In the genomic region with DNA sequence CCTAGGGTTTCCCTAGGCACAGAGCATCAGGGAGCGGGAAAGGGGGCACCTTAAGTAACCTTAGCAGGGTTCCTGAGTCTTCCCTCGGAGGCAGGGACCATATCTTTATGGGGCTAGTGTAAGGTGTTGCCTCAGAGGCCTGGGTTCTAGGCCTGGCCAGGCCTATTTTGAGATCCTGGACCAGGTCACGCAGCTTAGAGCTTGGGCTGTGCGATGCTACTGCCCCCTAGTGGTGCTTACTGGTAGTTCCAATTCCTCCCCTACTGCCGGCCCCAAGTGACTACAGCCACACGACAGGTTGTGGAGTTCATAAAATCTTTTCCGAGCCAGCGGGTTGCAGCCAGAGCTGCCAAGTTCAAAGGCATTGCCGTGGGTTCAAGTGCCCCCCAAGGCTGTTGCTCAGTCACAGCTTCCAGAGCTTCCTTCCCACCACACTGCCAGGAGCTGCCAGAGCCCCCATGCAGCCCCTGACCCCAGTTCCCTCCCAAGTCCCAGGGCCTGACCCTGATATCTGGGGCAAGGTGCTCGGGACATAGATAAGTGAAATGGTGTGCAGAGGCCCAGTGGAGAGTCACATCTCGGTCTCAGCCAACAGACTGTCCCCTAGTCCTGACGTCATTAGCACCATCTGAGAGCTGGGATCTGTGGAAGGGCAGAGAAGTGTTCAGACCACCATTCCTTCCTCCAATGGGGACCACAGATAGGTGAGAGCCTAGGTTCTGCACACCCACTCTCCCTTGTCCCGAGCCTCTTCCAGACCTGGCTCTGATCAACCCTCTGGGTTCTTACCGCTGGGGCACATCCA, we compare ENCODE assay signal across 9 cellular contexts. TPM values are rescaled to one million over a fixed set of nuclear protein-coding genes. Genes with fewer than 3 reads are reported as not detected.
DNase-seq lines count a peak whose midpoint lies in the region; ATAC-seq and TF ChIP-seq lines count a peak whose summit lies in the region.
"Had no signal": no experiment of that assay in that cellular context is flagged by ENCODE, and none has a peak within 500 bp of the region (broad histone marks: within the 10 kb centered on the region; RNA-seq: fewer than 3 reads in every experiment).

No MANE protein-coding gene starts in this region.

- no peaks in the 10 kb centered on the region for H3K27me3 Mint-ChIP-seq in chondrocyte (ENCODE audit: low read depth)

- DNase-seq in GM04504 (ENCODE audit: low read depth) (peak; percentile 62), NCI-H510A treated with DMSO at 0.1 percent for 48 hours (lab: John Stamatoyannopoulos, UW) (peak; percentile 88), chondrocyte (ENCODE audit: low spot score) (no peak), left lobe of liver (ENCODE audit: low spot score) (peak; percentile 79)
- peak; percentile 73 to 81 for DNase-seq in activated CD4-positive, alpha-beta T cell treated with anti-CD3 and anti-CD28 coated beads for 4 hours
- DNase-seq in stimulated activated CD4-positive, alpha-beta T cell treated with anti-CD3 and anti-CD28 coated beads, Interleukin-4, amount 100 ng/mL, for 4 hours, result peak; percentile 66 to 71

- peak; percentile 48 for ATAC-seq in HG03280 (IDR thresholded peaks at IDR 0.05; ENCODE audit: unreplicated experiment)
- peak; percentile 72 for ATAC-seq in left lobe of liver
- ATAC-seq in HG02571 (IDR thresholded peaks at IDR 0.05; ENCODE audit: unreplicated experiment), result no peak

- peaks cover 13% of the 10 kb centered on the region for H3K36me3 Mint-ChIP-seq in chondrocyte (ENCODE audit: low read depth)

- H3K4me1 Mint-ChIP-seq in chondrocyte (ENCODE audit: low read depth), result peaks cover 7% of the 10 kb centered on the region

- H3K4me3 Mint-ChIP-seq in chondrocyte (ENCODE audit: unreplicated experiment), result no peak overlapping the region

- H3K9me3 Mint-ChIP-seq in chondrocyte (ENCODE audit: low read depth), result no peaks in the 10 kb centered on the region

- no peak overlapping the region for H3K27ac Mint-ChIP-seq in chondrocyte (ENCODE audit: unreplicated experiment)

- TF ChIP-seq CTCF in chondrocyte (IDR thresholded peaks at IDR 0.05), result peak; percentile 96

RNA-seq across cellular contexts. Expression of a gene that starts 3.3 kb away (rescaled TPM):
- 0.24 to 0.62 TPM (median 0.49 TPM) in 3 replicates for total RNA-seq in chondrocyte
- 0.40 TPM for total RNA-seq in left lobe of liver
- total RNA-seq: mononuclear cell had no signal

RNA-seq across cellular contexts. Expression of a gene that starts 9.9 kb away (rescaled TPM):
- total RNA-seq in chondrocyte (131 to 142 TPM (median 133 TPM) in 3 replicates), left lobe of liver (67.9 TPM)

RNA-seq across cellular contexts. Expression of a gene that starts 10.0 kb away (rescaled TPM):
- 19.3 to 28.2 TPM (median 20.1 TPM) in 3 replicates for total RNA-seq in chondrocyte
- 13.3 TPM for total RNA-seq in left lobe of liver

RNA-seq across cellular contexts. Expression of a gene that starts 29.5 kb away (rescaled TPM):
- total RNA-seq in chondrocyte (27.7 to 35.3 TPM (median 31.0 TPM) in 3 replicates), left lobe of liver (14.0 TPM)

RNA-seq across cellular contexts. Expression of a gene that starts 51.5 kb away (rescaled TPM):
- total RNA-seq in chondrocyte, result 0.29 to 1.3 TPM (median 1.1 TPM) in 3 replicates
- total RNA-seq in left lobe of liver, result not detected
